Comparison of ENCODE assay signal across 8 cellular contexts in genomic region chr19:43505186-43505456, GRCh38. TPM values are rescaled to one million over a fixed set of nuclear protein-coding genes. Genes with fewer than 3 reads are reported as not detected.
A peak's percentile ranks its signal among the peaks of the same experiment; 100 is the strongest.
DNase-seq lines count a peak whose midpoint lies in the region; ATAC-seq and TF ChIP-seq lines count a peak whose summit lies in the region.

No MANE protein-coding gene starts in this region.

- H3K4me2 ChIP-seq in smooth muscle cell = peak overlapping the region; percentile 92

- H3K27me3 ChIP-seq in HUES48 (ENCODE audit: control insufficient read depth, insufficient read depth, low read length) (peaks cover 14% of the 10 kb centered on the region), iPS DF 6.9 (ENCODE audit: control insufficient read depth, insufficient read depth, low read length) (peaks cover 3% of the 10 kb centered on the region; the same call in 1 of the 2 replicates), smooth muscle cell (ENCODE audit: low read depth) (no peaks in the 10 kb centered on the region)

- H2AFZ ChIP-seq in smooth muscle cell (ENCODE audit: low read depth) = no peak overlapping the region

- no peak for TF ChIP-seq CTCF in VCaP (conservative IDR thresholded peaks at IDR 0.05)
- no peak for TF ChIP-seq CTCF in smooth muscle cell (IDR thresholded peaks at IDR 0.05; ENCODE audit: borderline replicate concordance, insufficient read depth, poor library complexity, severe bottlenecking)

- H3K36me3 ChIP-seq in HUES48 (ENCODE audit: control insufficient read depth, insufficient read depth, low read length) (peaks cover 8% of the 10 kb centered on the region; the same call in 1 of the 2 replicates), iPS DF 6.9 (ENCODE audit: control insufficient read depth, insufficient read depth, low read length) (no peaks in the 10 kb centered on the region), smooth muscle cell (ENCODE audit: low read depth) (no peaks in the 10 kb centered on the region)

- H3K79me2 ChIP-seq in smooth muscle cell (ENCODE audit: low read depth) = no peaks in the 10 kb centered on the region

- H3K4me3 ChIP-seq in HUES48 (ENCODE audit: low read depth, low read length) = peak overlapping the region; percentile 78; the same call in 1 of the 2 replicates
- H3K4me3 ChIP-seq in iPS DF 6.9 (ENCODE audit: low read length) = peak overlapping the region; percentile 74; the same call in 1 of the 2 replicates
- peak overlapping the region; percentile 83 for H3K4me3 ChIP-seq in smooth muscle cell

- DNase-seq in iPS DF 6.9 (ENCODE audit: low read depth, low spot score) = no peak
- no peak for DNase-seq in smooth muscle cell (lab: John Stamatoyannopoulos, UW; ENCODE audit: unreplicated experiment)
- no peak for DNase-seq in NCI-H2227 treated with DMSO at 0.1 percent for 48 hours (lab: John Stamatoyannopoulos, UW)
- no peak for DNase-seq in HuH-7 (ENCODE audit: low spot score)
- no peak for DNase-seq in SW 1271 (lab: John Stamatoyannopoulos, UW)

- H3K27ac ChIP-seq in HUES48 (ENCODE audit: low read depth, low read length) (no peak overlapping the region), VCaP (peak overlapping the region; percentile 89), iPS DF 6.9 (ENCODE audit: low read length) (no peak overlapping the region), smooth muscle cell (ENCODE audit: low read depth) (peak overlapping the region; percentile 3)

- no peaks in the 10 kb centered on the region for H4K20me1 ChIP-seq in smooth muscle cell (ENCODE audit: low read depth)

- WGBS in iPS DF 6.9 (ENCODE audit: insufficient coverage, insufficient read length) = no CpG with 5 or more reads among the region's 3 CpGs
- WGBS in smooth muscle cell (ENCODE audit: low lambda C conversion rate) = 91% methylated on average over 3 of the region's 3 CpGs

- no peaks in the 10 kb centered on the region; the same call in 1 of the 2 replicates for H3K4me1 ChIP-seq in HUES48 (ENCODE audit: control insufficient read depth, insufficient read depth, low read length)
- 0 out of 2 replicates have a peak, but pooled peaks cover 4% of the 10 kb centered on the region for H3K4me1 ChIP-seq in iPS DF 6.9 (ENCODE audit: control insufficient read depth, insufficient read depth, low read length)
- H3K4me1 ChIP-seq in smooth muscle cell (ENCODE audit: low read depth) = peaks cover 4% of the 10 kb centered on the region

- H3K9ac ChIP-seq in HUES48 (ENCODE audit: low read depth, low read length) (no peak overlapping the region), smooth muscle cell (ENCODE audit: low read depth) (no peak overlapping the region)

- no peak for ATAC-seq in HG02610 (IDR thresholded peaks at IDR 0.05; ENCODE audit: unreplicated experiment)

- H3K9me3 ChIP-seq in HUES48 (ENCODE audit: control insufficient read depth, insufficient read depth, low read length) = no peaks in the 10 kb centered on the region
- H3K9me3 ChIP-seq in iPS DF 6.9 (ENCODE audit: control insufficient read depth, insufficient read depth, low read length) = no peaks in the 10 kb centered on the region
- H3K9me3 ChIP-seq in smooth muscle cell (replicated peaks; ENCODE audit: low read depth) = no peaks in the 10 kb centered on the region

- no peaks in the 10 kb centered on the region for H3F3A ChIP-seq in smooth muscle cell (ENCODE audit: low read depth)

RNA-seq across cellular contexts. Expression of gene PHLDB3, which starts 0.6 kb away (rescaled TPM):
- total RNA-seq in smooth muscle cell = 7.2 and 8.9 TPM in 2 replicates
- 8.6 and 17.4 TPM in 2 replicates for polyA plus RNA-seq in smooth muscle cell

RNA-seq across cellular contexts. Expression of gene ETHE1, which starts 21.9 kb away (rescaled TPM):
- 45.4 and 61.1 TPM in 2 replicates for total RNA-seq in smooth muscle cell
- 57.6 and 61.4 TPM in 2 replicates for polyA plus RNA-seq in smooth muscle cell

RNA-seq across cellular contexts. Expression of gene ZNF575, which starts 27.9 kb away (rescaled TPM):
- total RNA-seq in smooth muscle cell = 0.18 TPM in 1 of 2 replicates, not detected in the other
- 1.7 and 2.4 TPM in 2 replicates for polyA plus RNA-seq in smooth muscle cell

RNA-seq across cellular contexts. Expression of gene LYPD3, which starts 39.7 kb away (rescaled TPM):
- 12.7 and 20.6 TPM in 2 replicates for total RNA-seq in smooth muscle cell
- polyA plus RNA-seq in smooth muscle cell = 17.9 and 36.9 TPM in 2 replicates

Comparison
In these comparisons a context has a peak if more than half of its experiments do, and no peak if none do; other contexts are left out.
1. H3K27ac ChIP-seq: peak in VCaP (single experiment) and smooth muscle cell (single experiment); none in HUES48 (single experiment) and iPS DF 6.9 (single experiment).
2. Peak in every context shown above with its lines, with median percentiles within 50 percentile points of each other: H3K4me3 ChIP-seq.